In the genomic region with DNA sequence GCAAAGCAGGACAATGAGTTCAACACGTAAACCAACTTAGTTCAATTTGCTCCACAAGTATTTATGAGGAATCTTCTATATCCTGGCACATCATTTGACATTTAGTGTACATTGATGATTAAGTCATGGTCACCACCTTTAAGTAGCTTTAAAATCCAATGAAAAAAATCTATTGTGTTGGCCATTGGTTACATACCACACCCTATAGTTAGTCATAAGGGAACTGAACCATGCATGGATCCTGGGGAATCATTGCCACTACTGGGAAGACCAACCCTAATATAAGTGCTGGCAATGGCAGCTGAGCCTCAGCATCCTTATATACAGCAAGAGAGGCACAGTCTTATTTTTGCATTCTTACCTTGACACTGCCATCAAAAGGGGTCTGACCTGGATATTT, we compare ENCODE assay signal across 14 cellular contexts.
DNase-seq lines count a peak whose midpoint lies in the region; ATAC-seq and TF ChIP-seq lines count a peak whose summit lies in the region.
"Had no signal": no experiment of that assay in that cellular context is flagged by ENCODE, and none has a peak within 500 bp of the region (broad histone marks: within the 10 kb centered on the region; RNA-seq: fewer than 3 reads in every experiment).

No MANE protein-coding gene starts in this region.

- H3K4me1 ChIP-seq in PC-3 (ENCODE audit: insufficient read depth, low read length): peaks cover 12% of the 10 kb centered on the region

- intact Hi-C loops in PC-3 (cut with micrococcal nuclease): no loop called here
- intact Hi-C loops in sciatic nerve (cut with DNase I): no loop called here

- H3K4me3 ChIP-seq in PC-3 (ENCODE audit: low read length) (no peak overlapping the region), epithelial cell of esophagus (ENCODE audit: low read length) (no peak overlapping the region)
- H3K4me3 ChIP-seq: BLaER1 treated with 17β-estradiol and CSF1 and Interleukin-3, amounts not matched to agents 10 nM and 100 nM; HAP-1 had no signal

- peak overlapping the region; percentile 52 for H3K4me2 ChIP-seq in PC-3 (ENCODE audit: low read length)
- H3K4me2 ChIP-seq: BLaER1 treated with 17β-estradiol and CSF1 and Interleukin-3, amounts not matched to agents 10 nM and 100 nM had no signal

- H3K36me3 ChIP-seq in PC-3 (ENCODE audit: low read depth, low read length): no peaks in the 10 kb centered on the region
- H3K36me3 ChIP-seq: BLaER1 treated with 17β-estradiol and CSF1 and Interleukin-3, amounts not matched to agents 10 nM and 100 nM; HAP-1 had no signal

- no peak overlapping the region for H2AFZ ChIP-seq in PC-3 (ENCODE audit: low read length)

- H3K9ac ChIP-seq in PC-3 (ENCODE audit: low read length): peak overlapping the region; percentile 12; the same call in 1 of the 2 replicates
- H3K9ac ChIP-seq: BLaER1 treated with 17β-estradiol and CSF1 and Interleukin-3, amounts not matched to agents 10 nM and 100 nM had no signal

- H3K9me2 ChIP-seq in PC-3 (replicated peaks; ENCODE audit: low read length): no peaks in the 10 kb centered on the region

- DNase-seq in ELR (ENCODE audit: low read depth): peak; percentile 19
- peak; percentile 95 for DNase-seq in PC-3
- peak; percentile 40 for DNase-seq in epithelial cell of esophagus (ENCODE audit: low read depth)
- no peak for DNase-seq in sciatic nerve (ENCODE audit: low spot score)
- no peak for DNase-seq in activated CD4-positive, alpha-beta T cell treated with anti-CD3 and anti-CD28 coated beads, Interleukin-2, amount 50 U/mL, for 48 hours
- DNase-seq: Calu3; CD8-positive, alpha-beta T cell; DMS 273 treated with DMSO at 0.1 percent for 48 hours; DMS53; DND-41; EL had no signal

- no peaks in the 10 kb centered on the region for H3K79me2 ChIP-seq in PC-3 (ENCODE audit: low read length)

- no peaks in the 10 kb centered on the region for H3F3A ChIP-seq in PC-3 (ENCODE audit: low read length, unreplicated experiment)

- H3K9me3 ChIP-seq in PC-3 (ENCODE audit: low read length): no peaks in the 10 kb centered on the region
- H3K9me3 ChIP-seq: BLaER1 treated with 17β-estradiol and CSF1 and Interleukin-3, amounts not matched to agents 10 nM and 100 nM; HAP-1 had no signal

- POLR2A ChIA-PET in PC-3 (lab: Charles Lee; ENCODE audit: unreplicated experiment): no interaction called here

- CTCF ChIA-PET in PC-3 (lab: Charles Lee): interaction anchor here (1.0 kb wide), 1 partner anchor 14 kb away, joined by 3 read pairs; no protein-coding TSS in a partner anchor

- BruUV-seq in PC-3 (replicated peaks; lab: Mats Ljungman, UMichigan): no TSS peak

- ATAC-seq in PC-3: peak; percentile 96
- ATAC-seq in GM18861 (IDR thresholded peaks at IDR 0.05; ENCODE audit: unreplicated experiment): no peak
- ATAC-seq in sciatic nerve: no peak
- ATAC-seq: CD8-positive, alpha-beta T cell had no signal

- H3K27me3 ChIP-seq in PC-3 (ENCODE audit: low read length): no peaks in the 10 kb centered on the region
- H3K27me3 ChIP-seq: BLaER1 treated with 17β-estradiol and CSF1 and Interleukin-3, amounts not matched to agents 10 nM and 100 nM had no signal

- H3K27ac ChIP-seq in PC-3 (ENCODE audit: low read length): peak overlapping the region; percentile 78
- H3K27ac ChIP-seq: BLaER1 treated with 17β-estradiol and CSF1 and Interleukin-3, amounts not matched to agents 10 nM and 100 nM had no signal

- no peaks in the 10 kb centered on the region for H4K20me1 ChIP-seq in PC-3 (ENCODE audit: low read length)
- H4K20me1 ChIP-seq: BLaER1 treated with 17β-estradiol and CSF1 and Interleukin-3, amounts not matched to agents 10 nM and 100 nM had no signal

- TF ChIP-seq CTCF in PC-3 (conservative IDR thresholded peaks at IDR 0.05; ENCODE audit: low read depth, low read length): no peak
- TF ChIP-seq CTCF in epithelial cell of esophagus (IDR thresholded peaks at IDR 0.05; ENCODE audit: insufficient read depth, low read depth, low read length, missing control alignments): no peak

Comparison
In these comparisons a context has a peak if more than half of its experiments do, and no peak if none do; other contexts are left out.
1. DNase-seq: peak in ELR (single experiment), PC-3 (single experiment) and epithelial cell of esophagus (single experiment); none in sciatic nerve (single experiment) and activated CD4-positive, alpha-beta T cell treated with anti-CD3 and anti-CD28 coated beads, Interleukin-2, amount 50 U/mL, for 48 hours (0 of 2).